Comparison of ENCODE assay signal across 9 cellular contexts in the genomic region with DNA sequence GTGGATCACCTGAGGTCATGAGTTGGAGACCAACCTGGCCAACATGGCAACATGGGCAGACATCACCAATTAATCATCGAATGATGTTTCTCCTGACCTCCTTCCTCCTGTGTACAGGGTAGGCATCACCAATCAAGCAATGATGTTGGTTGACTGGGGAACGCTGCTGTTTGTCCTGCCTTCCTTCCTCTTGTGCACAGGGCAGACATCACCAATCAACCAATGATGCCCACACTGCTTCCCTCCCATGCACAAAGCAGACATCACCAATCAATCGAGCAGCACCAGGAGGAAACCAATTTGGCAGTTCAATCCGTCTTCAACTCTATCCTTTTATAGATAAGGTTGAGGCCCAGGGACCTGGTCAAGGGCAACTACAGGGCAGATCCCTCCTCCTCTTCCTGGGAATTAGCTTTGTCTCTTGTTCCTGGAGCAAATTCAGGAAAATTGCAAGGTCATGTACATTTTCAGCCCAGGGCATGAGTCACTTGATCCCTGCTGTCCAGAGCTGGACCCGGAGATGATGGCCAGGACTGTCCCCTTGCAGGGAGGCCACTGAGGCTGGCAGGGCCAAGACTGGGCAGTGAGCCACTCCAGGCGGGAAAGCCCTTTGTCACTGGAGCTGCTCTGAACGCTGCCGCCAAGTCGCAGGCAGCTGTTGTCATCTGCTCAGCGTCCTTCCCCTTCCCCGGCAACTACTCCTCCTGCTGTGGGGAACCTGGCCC. TPM values are rescaled to one million over a fixed set of nuclear protein-coding genes. Genes with fewer than 3 reads are reported as not detected.
DNase-seq lines count a peak whose midpoint lies in the region; ATAC-seq, FAIRE-seq and TF ChIP-seq lines count a peak whose summit lies in the region.
"Had no signal": no experiment of that assay in that cellular context is flagged by ENCODE, and none has a peak within 500 bp of the region (broad histone marks: within the 10 kb centered on the region; RNA-seq: fewer than 3 reads in every experiment).

No MANE protein-coding gene starts in this region.

- H3K27ac ChIP-seq in DND-41 (ENCODE audit: low read length) (no peak overlapping the region), astrocyte (ENCODE audit: low read depth, low read length) (no peak overlapping the region)
- H3K27ac ChIP-seq in naive thymus-derived CD4-positive, alpha-beta T cell (ENCODE audit: low read depth, low read length), result no peak overlapping the region

- H3K9me3 Mint-ChIP-seq in astrocyte (ENCODE audit: unreplicated experiment), result peaks cover 7% of the 10 kb centered on the region
- H3K9me3 Mint-ChIP-seq in naive thymus-derived CD4-positive, alpha-beta T cell, result peaks cover 0 to 16% (median 1%) of the 10 kb centered on the region in 11 donors
- no peaks in the 10 kb centered on the region for H3K9me3 Mint-ChIP-seq in Caco-2 (ENCODE audit: unreplicated experiment)

- peaks cover 4% of the 10 kb centered on the region; the same call in 1 of the 2 replicates for H3K79me2 ChIP-seq in DND-41 (ENCODE audit: insufficient read depth, low read length)
- H3K79me2 ChIP-seq in astrocyte (ENCODE audit: insufficient read depth, low read length), result no peaks in the 10 kb centered on the region

- H3K4me3 ChIP-seq in DND-41 (ENCODE audit: low read depth in 1 of 2, low read length in 2 of 2), result no peak overlapping the region
- H3K4me3 ChIP-seq in astrocyte (ENCODE audit: insufficient read depth, low read depth, low read length), result no peak overlapping the region
- H3K4me3 ChIP-seq in naive thymus-derived CD4-positive, alpha-beta T cell (ENCODE audit: low read length), result no peak overlapping the region
- H3K4me3 ChIP-seq in Caco-2 (ENCODE audit: low read depth, low read length), result no peak overlapping the region

- peaks cover 3% of the 10 kb centered on the region for H3K27me3 Mint-ChIP-seq in astrocyte (ENCODE audit: low read depth, unreplicated experiment)
- peaks cover 0 to 2% (median 0%) of the 10 kb centered on the region in 5 donors for H3K27me3 Mint-ChIP-seq in naive thymus-derived CD4-positive, alpha-beta T cell
- H3K27me3 Mint-ChIP-seq in Caco-2 (ENCODE audit: insufficient read depth, unreplicated experiment), result no peaks in the 10 kb centered on the region

- peaks cover 6% of the 10 kb centered on the region for H3K36me3 Mint-ChIP-seq in astrocyte (ENCODE audit: low read depth, unreplicated experiment)
- H3K36me3 Mint-ChIP-seq in naive thymus-derived CD4-positive, alpha-beta T cell, result peaks cover 0 to 34% (median 4%) of the 10 kb centered on the region in 5 donors
- H3K36me3 Mint-ChIP-seq in Caco-2 (ENCODE audit: insufficient read depth, unreplicated experiment), result no peaks in the 10 kb centered on the region

- H3K9ac ChIP-seq in DND-41 (ENCODE audit: low read depth, low read length) (no peak overlapping the region), astrocyte (ENCODE audit: low read length) (no peak overlapping the region)

- TF ChIP-seq CTCF in DND-41 (IDR thresholded peaks at IDR 0.05; ENCODE audit: borderline replicate concordance, extremely low read depth, low read length, poor library complexity, severe bottlenecking), result no peak
- no peak for TF ChIP-seq CTCF in astrocyte (IDR thresholded peaks at IDR 0.05; ENCODE audit: insufficient read depth, low read depth, low read length)
- TF ChIP-seq CTCF in Caco-2 (IDR thresholded peaks at IDR 0.05; ENCODE audit: insufficient read depth in 1 of 2, low read depth in 1 of 2, low read length in 1 of 2, severe bottlenecking in 1 of 2, unreplicated experiment in 1 of 2), result no peak

- H3K4me1 Mint-ChIP-seq in astrocyte (ENCODE audit: low read depth, unreplicated experiment) (peaks cover 6% of the 10 kb centered on the region), Caco-2 (ENCODE audit: low read depth, unreplicated experiment) (no peaks in the 10 kb centered on the region)
- H3K4me1 Mint-ChIP-seq in naive thymus-derived CD4-positive, alpha-beta T cell, result peaks cover 17 to 33% (median 26%) of the 10 kb centered on the region in 7 donors

- H3K27me3 ChIP-seq in DND-41 (ENCODE audit: insufficient read depth, low read length, poor library complexity), result no peaks in the 10 kb centered on the region
- H3K27me3 ChIP-seq in astrocyte (ENCODE audit: insufficient read depth, low read length), result no peaks in the 10 kb centered on the region
- H3K27me3 ChIP-seq in naive thymus-derived CD4-positive, alpha-beta T cell (ENCODE audit: control insufficient read depth in 2 of 2, insufficient read depth in 2 of 2, low read length in 2 of 2), result no peaks in the 10 kb centered on the region
- no peaks in the 10 kb centered on the region for H3K27me3 ChIP-seq in Caco-2 (replicated peaks; ENCODE audit: control insufficient read depth, insufficient read depth, low read length)

- ATAC-seq in DND-41 (ENCODE audit: insufficient read depth, low read depth) (no peak), HG03159 (IDR thresholded peaks at IDR 0.05; ENCODE audit: unreplicated experiment) (no peak), HG03460 (IDR thresholded peaks at IDR 0.05; ENCODE audit: unreplicated experiment) (no peak), HG02840 (IDR thresholded peaks at IDR 0.05; ENCODE audit: low FRiP score, unreplicated experiment) (no peak)
- ATAC-seq in naive thymus-derived CD4-positive, alpha-beta T cell, result peak; percentile 46

- POLR2A ChIA-PET in naive thymus-derived CD4-positive, alpha-beta T cell (lab: Charles Lee), result no interaction called here
- POLR2A ChIA-PET in Caco-2 (lab: Charles Lee), result no interaction called here

- CTCF ChIA-PET in naive thymus-derived CD4-positive, alpha-beta T cell (lab: Charles Lee), result no interaction called here
- CTCF ChIA-PET in Caco-2 (lab: Charles Lee), result no interaction called here

- H3K4me1 ChIP-seq in DND-41 (ENCODE audit: insufficient read depth, low read length), result peaks cover 11% of the 10 kb centered on the region
- H3K4me1 ChIP-seq in astrocyte (ENCODE audit: insufficient read depth, low read length), result peaks cover 11% of the 10 kb centered on the region
- H3K4me1 ChIP-seq in naive thymus-derived CD4-positive, alpha-beta T cell (ENCODE audit: control insufficient read depth in 2 of 2, insufficient read depth in 2 of 2, low read length in 2 of 2), result peaks cover 7 to 14% of the 10 kb centered on the region in 2 donors
- H3K4me1 ChIP-seq in Caco-2, result peaks cover 7% of the 10 kb centered on the region

- H3K36me3 ChIP-seq in DND-41 (ENCODE audit: insufficient read depth, low read length), result no peaks in the 10 kb centered on the region
- H3K36me3 ChIP-seq in astrocyte (ENCODE audit: insufficient read depth, low read length), result no peaks in the 10 kb centered on the region
- no peaks in the 10 kb centered on the region for H3K36me3 ChIP-seq in naive thymus-derived CD4-positive, alpha-beta T cell (ENCODE audit: control insufficient read depth in 2 of 3, insufficient read depth in 3 of 3, low read length in 3 of 3)
- H3K36me3 ChIP-seq in Caco-2 (ENCODE audit: control insufficient read depth, insufficient read depth, low read length), result no peaks in the 10 kb centered on the region

- H3K27ac Mint-ChIP-seq in astrocyte (ENCODE audit: unreplicated experiment) (no peak overlapping the region), Caco-2 (ENCODE audit: unreplicated experiment) (no peak overlapping the region)
- peak overlapping the region in 8 of 9 donors; percentile 3 to 83 (median 58) for H3K27ac Mint-ChIP-seq in naive thymus-derived CD4-positive, alpha-beta T cell

- H2AFZ ChIP-seq in DND-41 (ENCODE audit: low read depth, low read length) (no peak overlapping the region), astrocyte (ENCODE audit: low read depth, low read length) (no peak overlapping the region)

- H3K9me3 ChIP-seq in DND-41 (ENCODE audit: insufficient read depth, low read length, severe bottlenecking) (no peaks in the 10 kb centered on the region), astrocyte (ENCODE audit: insufficient read depth, low read depth, low read length) (peaks cover 9% of the 10 kb centered on the region), Caco-2 (peaks cover 6% of the 10 kb centered on the region)
- H3K9me3 ChIP-seq in naive thymus-derived CD4-positive, alpha-beta T cell (ENCODE audit: control insufficient read depth in 2 of 3, low read length in 3 of 3), result no peaks in the 10 kb centered on the region

- FAIRE-seq in astrocyte (lab: Jason Lieb, UNC), result no peak

- BruUV-seq in Caco-2 (replicated peaks; lab: Mats Ljungman, UMichigan), result no TSS peak

- H3K4me3 Mint-ChIP-seq in astrocyte (ENCODE audit: unreplicated experiment), result no peak overlapping the region
- no peak overlapping the region for H3K4me3 Mint-ChIP-seq in naive thymus-derived CD4-positive, alpha-beta T cell
- H3K4me3 Mint-ChIP-seq in Caco-2 (ENCODE audit: unreplicated experiment), result no peak overlapping the region

- peak; percentile 39 for DNase-seq in DND-41
- DNase-seq in M059J (ENCODE audit: low read depth), result peak; percentile 46
- peak; percentile 36 for DNase-seq in astrocyte (ENCODE audit: low read depth)
- DNase-seq in naive thymus-derived CD4-positive, alpha-beta T cell, result peak in 1 of 9 donors; percentile 23
- DNase-seq in Caco-2, result no peak
- DNase-seq: NCI-H187 had no signal

- intact Hi-C loops in naive thymus-derived CD4-positive, alpha-beta T cell (cut with micrococcal nuclease), result no loop called here
- intact Hi-C loops in Caco-2 (cut with micrococcal nuclease; ENCODE audit: unreplicated experiment), result no loop called here

- H3K4me2 ChIP-seq in DND-41 (ENCODE audit: insufficient read depth, low read length) (no peak overlapping the region), astrocyte (ENCODE audit: low read length) (no peak overlapping the region)

- no peaks in the 10 kb centered on the region for H4K20me1 ChIP-seq in DND-41 (ENCODE audit: insufficient read depth, low read length)
- H4K20me1 ChIP-seq in astrocyte (ENCODE audit: insufficient read depth, low read length), result no peaks in the 10 kb centered on the region

RNA-seq across cellular contexts. Expression of gene CSNK1G2, which starts 5.3 kb away (rescaled TPM):
- total RNA-seq in M059J (2014; rRNA removed; shearing (Covaris generic)), result 50.1 and 70.7 TPM in 2 replicates
- 60.8 and 64.1 TPM in 2 replicates for total RNA-seq in astrocyte
- 100 to 1,000 TPM; 109 to 145 (median 117) TPM for total RNA-seq in naive thymus-derived CD4-positive, alpha-beta T cell
- 10 to 100 TPM; 18.1 to 45.3 TPM for polyA plus RNA-seq in naive thymus-derived CD4-positive, alpha-beta T cell
- 44.4 and 49.6 TPM in 2 replicates for total RNA-seq in Caco-2 (2022)

RNA-seq across cellular contexts. Expression of gene ADAT3, which starts 30.4 kb away (rescaled TPM):
- total RNA-seq in M059J (2014; rRNA removed; shearing (Covaris generic)), result 1.0 and 6.7 TPM in 2 replicates
- total RNA-seq in astrocyte (3.7 and 5.7 TPM in 2 replicates), Caco-2 (2022) (12.6 and 14.0 TPM in 2 replicates)
- 10 to 100 TPM in 2 of 5 experiments, 1 to 10 TPM in 3; 3.5 to 13.5 (median 6.1) TPM for total RNA-seq in naive thymus-derived CD4-positive, alpha-beta T cell
- polyA plus RNA-seq in naive thymus-derived CD4-positive, alpha-beta T cell, result 1 to 10 TPM; 2.2 to 5.9 TPM

RNA-seq across cellular contexts. Expression of gene SCAMP4, which starts 30.4 kb away (rescaled TPM):
- 75.5 and 98.0 TPM in 2 replicates for total RNA-seq in M059J (2014; rRNA removed; shearing (Covaris generic))
- total RNA-seq in astrocyte (72.2 and 73.4 TPM in 2 replicates), Caco-2 (2022) (78.3 and 84.1 TPM in 2 replicates)
- 10 to 100 TPM; 17.6 to 35.5 (median 23.0) TPM for total RNA-seq in naive thymus-derived CD4-positive, alpha-beta T cell
- polyA plus RNA-seq in naive thymus-derived CD4-positive, alpha-beta T cell, result 10 to 100 TPM; 11.8 to 12.8 TPM

RNA-seq across cellular contexts. Expression of gene ABHD17A, which starts 50.4 kb away (rescaled TPM):
- 59.0 and 94.1 TPM in 2 replicates for total RNA-seq in M059J (2014; rRNA removed; shearing (Covaris generic))
- total RNA-seq in astrocyte, result 56.7 and 61.4 TPM in 2 replicates
- 100 to 1,000 TPM in 4 of 5 experiments, 10 to 100 TPM in 1; 92.9 to 175 (median 127) TPM for total RNA-seq in naive thymus-derived CD4-positive, alpha-beta T cell
- polyA plus RNA-seq in naive thymus-derived CD4-positive, alpha-beta T cell, result 100 to 1,000 TPM; 135 to 140 TPM
- total RNA-seq in Caco-2 (2022), result 47.7 and 51.8 TPM in 2 replicates

Comparison
In these comparisons a context has a peak if more than half of its experiments do, and no peak if none do; other contexts are left out.
1. DNase-seq: peak in DND-41 (single experiment), M059J (single experiment) and astrocyte (single experiment); none in Caco-2 (0 of 2).
2. H3K27ac Mint-ChIP-seq: peak in naive thymus-derived CD4-positive, alpha-beta T cell (8 of 9); none in astrocyte (single experiment) and Caco-2 (single experiment).